27 cellular contexts compared by ENCODE assay signal in genomic region chr19:51141181-51141580, GRCh38. TPM values are rescaled to one million over a fixed set of nuclear protein-coding genes. Genes with fewer than 3 reads are reported as not detected.
"Had no signal": no experiment of that assay in that cellular context is flagged by ENCODE, and none has a peak within 500 bp of the region (broad histone marks: within the 10 kb centered on the region; RNA-seq: fewer than 3 reads in every experiment).

No MANE protein-coding gene starts in this region.

- H3K4me3 ChIP-seq: suprapubic skin, tibial nerve had no signal

- H3K9me3 ChIP-seq: suprapubic skin, tibial nerve had no signal

- ATAC-seq: activated CD4-positive, alpha-beta T cell treated with anti-CD3 and anti-CD28 coated beads for 36 hours; activated naive CD8-positive, alpha-beta T cell treated with anti-CD3 and anti-CD28 coated beads, Interleukin-2, amount 50 U/mL, for 24 hours; esophagus mucosa; stimulated activated naive CD8-positive, alpha-beta T cell treated with anti-CD3 and anti-CD28 coated beads, Interleukin-15, amount 100 ng/mL, for 72 hours had no signal

- H3K36me3 ChIP-seq: suprapubic skin, tibial nerve had no signal

- H3K4me3 Mint-ChIP-seq: activated B cell treated with CpG ODN at 0.5 μM for 24 hours; activated CD4-positive, alpha-beta T cell treated with anti-CD3 and anti-CD28 coated beads for 36 hours; activated naive CD8-positive, alpha-beta T cell treated with anti-CD3 and anti-CD28 coated beads, Interleukin-2, amount 50 U/mL, for 24 hours; stimulated activated naive CD8-positive, alpha-beta T cell treated with anti-CD3 and anti-CD28 coated beads, Interleukin-15, amount 100 ng/mL, for 72 hours had no signal

- H3K27ac ChIP-seq: suprapubic skin had no signal

- H3K27ac Mint-ChIP-seq: activated B cell treated with CpG ODN at 0.5 μM for 24 hours; activated CD4-positive, alpha-beta T cell treated with anti-CD3 and anti-CD28 coated beads for 36 hours; activated naive CD8-positive, alpha-beta T cell treated with anti-CD3 and anti-CD28 coated beads, Interleukin-2, amount 50 U/mL, for 24 hours; stimulated activated naive CD8-positive, alpha-beta T cell treated with anti-CD3 and anti-CD28 coated beads, Interleukin-15, amount 100 ng/mL, for 72 hours had no signal

- H3K4me1 ChIP-seq: suprapubic skin had no signal

- DNase-seq: activated B cell treated with CpG ODN at 0.5 μM for 24 hours; activated CD4-positive, alpha-beta T cell treated with anti-CD3 and anti-CD28 coated beads for 36 hours; activated CD4-positive, alpha-beta T cell treated with anti-CD3 and anti-CD28 coated beads, Interleukin-2, amount 50 U/mL, for 4 hours; activated gamma-delta T cell; activated naive CD4-positive, alpha-beta T cell treated with anti-CD3 and anti-CD28 coated beads, Interleukin-2, amount 50 U/mL, for 16 hours; activated naive CD8-positive, alpha-beta T cell treated with anti-CD3 and anti-CD28 coated beads, Interleukin-2, amount 50 U/mL, for 24 hours; activated T-cell treated with anti-CD3 and anti-CD28 coated beads for 4 hours; aorta; dermis blood vessel endothelial cell; effector CD8-positive, alpha-beta T cell; foreskin melanocyte; stimulated activated CD4-positive, alpha-beta T cell treated with anti-CD3 and anti-CD28 coated beads, Interleukin-4, amount 100 ng/mL, for 4 hours; stimulated activated naive CD8-positive, alpha-beta T cell treated with anti-CD3 and anti-CD28 coated beads, Interleukin-15, amount 100 ng/mL, for 72 hours; T1000 had no signal

- H3K27me3 Mint-ChIP-seq: activated CD4-positive, alpha-beta T cell treated with anti-CD3 and anti-CD28 coated beads for 36 hours; activated naive CD8-positive, alpha-beta T cell treated with anti-CD3 and anti-CD28 coated beads, Interleukin-2, amount 50 U/mL, for 24 hours; stimulated activated naive CD8-positive, alpha-beta T cell treated with anti-CD3 and anti-CD28 coated beads, Interleukin-15, amount 100 ng/mL, for 72 hours had no signal

- H3K36me3 Mint-ChIP-seq: brain had no signal

RNA-seq across cellular contexts. Expression of gene SIGLEC7, which starts 0.9 kb away (rescaled TPM):
- total RNA-seq: activated B cell treated with CpG ODN at 0.5 μM for 24 hours; activated CD4-positive, alpha-beta T cell treated with anti-CD3 and anti-CD28 coated beads for 36 hours; activated CD8-positive, alpha-beta memory T cell treated with anti-CD3 and anti-CD28 coated beads for 36 hours; chondrocyte; dermis blood vessel endothelial cell; endothelial cell of umbilical vein; myocyte; osteoblast; suprapubic skin; T-helper 1 cell treated with Interleukin-12 subunit alpha and Interleukin-12 subunit beta and Interleukin-4 antibody, amounts not matched to agents 30 ng/mL and 1 ng/mL, for 36 hours had no signal
- polyA plus RNA-seq: endothelial cell of umbilical vein, neural cell had no signal

RNA-seq across cellular contexts. Expression of gene SIGLEC9, which starts 16.5 kb away (rescaled TPM):
- total RNA-seq: chondrocyte, dermis blood vessel endothelial cell, endothelial cell of umbilical vein, myocyte, osteoblast had no signal
- polyA plus RNA-seq: endothelial cell of umbilical vein, neural cell had no signal

RNA-seq across cellular contexts. Expression of gene KLK14, which starts 58.5 kb away (rescaled TPM):
- total RNA-seq: chondrocyte, dermis blood vessel endothelial cell, endothelial cell of umbilical vein, liver, myocyte, osteoblast, posterior vena cava, tibial nerve had no signal
- polyA plus RNA-seq: neural cell had no signal
